ENCODE assay signal across 8 cellular contexts in genomic region chr10:125048101-125048864, GRCh38.
DNase-seq lines count a peak whose midpoint lies in the region; ATAC-seq, FAIRE-seq and TF ChIP-seq lines count a peak whose summit lies in the region.

No MANE protein-coding gene starts in this region.

- H3K4me3 ChIP-seq in bronchial epithelial cell (ENCODE audit: low read depth, low read length) = no peak overlapping the region

- peak; percentile 88 for TF ChIP-seq CTCF in VCaP (conservative IDR thresholded peaks at IDR 0.05)
- TF ChIP-seq CTCF in bronchial epithelial cell (IDR thresholded peaks at IDR 0.05; ENCODE audit: insufficient read depth, low read length, severe bottlenecking) = peak; percentile 95

- FAIRE-seq in bronchial epithelial cell (lab: Jason Lieb, UNC) = peak; percentile 55

- peaks cover 3% of the 10 kb centered on the region for H3K36me3 ChIP-seq in bronchial epithelial cell (ENCODE audit: control insufficient read depth, insufficient read depth, low read length)

- H3K27me3 ChIP-seq in bronchial epithelial cell (ENCODE audit: control insufficient read depth, insufficient read depth, low read length) = no peaks in the 10 kb centered on the region

- peak; percentile 73 for ATAC-seq in HG02763 (IDR thresholded peaks at IDR 0.05; ENCODE audit: unreplicated experiment)

- H3K27ac ChIP-seq in VCaP = peak overlapping the region; percentile 22

- peak; percentile 58 for DNase-seq in NK-92 treated with Interleukin-12 subunit alpha and Interleukin-12 subunit beta, amount 100 ng/mL, for 24 hours (lab: John Stamatoyannopoulos, UW)
- DNase-seq in NK-92 (lab: John Stamatoyannopoulos, UW; ENCODE audit: unreplicated experiment) = no peak
- DNase-seq in NCI-H146 treated with DMSO at 0.1 percent for 48 hours (lab: John Stamatoyannopoulos, UW; ENCODE audit: unreplicated experiment) = peak; percentile 29
- peak; percentile 72 for DNase-seq in bronchial epithelial cell (ENCODE audit: low read depth)
- peak; percentile 81 for DNase-seq in kidney glomerular epithelial cell (lab: John Stamatoyannopoulos, UW)
- DNase-seq in stimulated activated CD4-positive, alpha-beta T cell treated with anti-CD3 and anti-CD28 coated beads, Interleukin-2, amount 100 ng/mL, for 4 hours (ENCODE audit: low read depth) = peak; percentile 12
